1 cellular context compared by ENCODE assay signal in the genomic region with DNA sequence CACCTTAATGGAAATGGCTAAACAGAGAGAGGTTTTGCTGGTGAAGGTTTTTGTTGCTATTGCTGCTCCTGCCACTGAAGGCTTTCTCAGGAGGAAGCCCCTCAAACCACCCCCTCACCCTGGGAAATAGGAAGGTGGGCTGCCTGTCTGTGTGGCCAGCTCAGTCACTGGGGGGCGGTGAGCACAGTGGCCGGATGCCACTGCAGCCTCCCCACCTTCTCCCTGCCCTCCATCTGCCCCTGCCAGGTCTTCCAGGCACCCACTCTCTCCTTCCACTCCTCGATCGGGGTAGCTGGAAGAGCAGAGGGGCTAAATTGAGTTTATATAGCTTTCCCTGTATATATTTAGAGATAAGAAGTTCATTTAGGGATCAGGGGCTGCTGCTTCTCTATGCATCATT.
TF ChIP-seq lines count a peak whose summit lies in the region.

No MANE protein-coding gene starts in this region.

TF ChIP-seq in SK-N-SH, 30 proteins besides CTCF, POLR2A, EP300 and RAD21 (continued from another document):
- TF ChIP-seq, protein P1, sequence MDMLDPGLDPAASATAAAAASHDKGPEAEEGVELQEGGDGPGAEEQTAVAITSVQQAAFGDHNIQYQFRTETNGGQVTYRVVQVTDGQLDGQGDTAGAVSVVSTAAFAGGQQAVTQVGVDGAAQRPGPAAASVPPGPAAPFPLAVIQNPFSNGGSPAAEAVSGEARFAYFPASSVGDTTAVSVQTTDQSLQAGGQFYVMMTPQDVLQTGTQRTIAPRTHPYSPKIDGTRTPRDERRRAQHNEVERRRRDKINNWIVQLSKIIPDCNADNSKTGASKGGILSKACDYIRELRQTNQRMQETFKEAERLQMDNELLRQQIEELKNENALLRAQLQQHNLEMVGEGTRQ (IDR thresholded peaks at IDR 0.05; ENCODE audit: borderline replicate concordance, low read depth, low read length): no peak
- TF ChIP-seq FOXM1 (IDR thresholded peaks at IDR 0.05; ENCODE audit: low read depth) (no peak), PBX3 (IDR thresholded peaks at IDR 0.05) (no peak), IRF3 (IDR thresholded peaks at IDR 0.05; ENCODE audit: low read depth, low read length) (no peak)
